ENCODE assay signal across 8 cellular contexts in genomic region chr5:126594077-126594476, GRCh38. TPM values are rescaled to one million over a fixed set of nuclear protein-coding genes. Genes with fewer than 3 reads are reported as not detected.
A peak's percentile ranks its signal among the peaks of the same experiment; 100 is the strongest.
DNase-seq lines count a peak whose midpoint lies in the region; ATAC-seq lines count a peak whose summit lies in the region.

No MANE protein-coding gene starts in this region.

- no peak overlapping the region for H3K27ac Mint-ChIP-seq in activated CD4-positive, alpha-beta T cell treated with anti-CD3 and anti-CD28 coated beads, Interleukin-2, amount 10 ng/mL, durations not matched to agents 7 days and 5 days

- H3K27me3 ChIP-seq in thymus (ENCODE audit: control insufficient read depth, insufficient read depth), result no peaks in the 10 kb centered on the region

- H3K4me3 Mint-ChIP-seq in activated CD4-positive, alpha-beta T cell treated with anti-CD3 and anti-CD28 coated beads, Interleukin-2, amount 10 ng/mL, durations not matched to agents 7 days and 5 days, result peak overlapping the region; percentile 75

- H3K4me1 ChIP-seq in thymus (ENCODE audit: control insufficient read depth, insufficient read depth, low read length), result peaks cover 5% of the 10 kb centered on the region

- no peaks in the 10 kb centered on the region for H3K36me3 ChIP-seq in thymus (ENCODE audit: control insufficient read depth, insufficient read depth)

- no peaks in the 10 kb centered on the region for H3K36me3 Mint-ChIP-seq in activated CD4-positive, alpha-beta T cell treated with anti-CD3 and anti-CD28 coated beads, Interleukin-2, amount 10 ng/mL, durations not matched to agents 7 days and 5 days (ENCODE audit: low read depth)

- peaks cover 17% of the 10 kb centered on the region for H3K4me1 Mint-ChIP-seq in activated CD4-positive, alpha-beta T cell treated with anti-CD3 and anti-CD28 coated beads, Interleukin-2, amount 10 ng/mL, durations not matched to agents 7 days and 5 days

- CTCF ChIA-PET in activated CD4-positive, alpha-beta T cell treated with anti-CD3 and anti-CD28 coated beads, Interleukin-2, amount 10 ng/mL, durations not matched to agents 7 days and 5 days (lab: Charles Lee), result interaction anchor here (0.7 to 1.1 kb wide), 2 partner anchors 9 to 1028 kb away, joined by 3 to 5 read pairs; no protein-coding TSS in a partner anchor

- peaks cover 19% of the 10 kb centered on the region for H3K27me3 Mint-ChIP-seq in activated CD4-positive, alpha-beta T cell treated with anti-CD3 and anti-CD28 coated beads, Interleukin-2, amount 10 ng/mL, durations not matched to agents 7 days and 5 days

- DNase-seq in activated CD4-positive, alpha-beta T cell treated with anti-CD3 and anti-CD28 coated beads, Interleukin-2, amount 10 ng/mL, durations not matched to agents 7 days and 5 days, result no peak
- no peak for DNase-seq in activated CD4-positive, alpha-beta T cell treated with anti-CD3 and anti-CD28 coated beads, Interleukin-2, amount 50 U/mL, for 4 hours
- DNase-seq in amniotic epithelial cell (ENCODE audit: low read depth) (peak; percentile 16), left kidney (ENCODE audit: low read depth, low spot score) (peak; percentile 43), iPS-NIHi7 (ENCODE audit: extremely low spot score) (no peak), kidney glomerular epithelial cell (lab: John Stamatoyannopoulos, UW) (no peak)

- H3K9me3 Mint-ChIP-seq in activated CD4-positive, alpha-beta T cell treated with anti-CD3 and anti-CD28 coated beads, Interleukin-2, amount 10 ng/mL, durations not matched to agents 7 days and 5 days, result no peaks in the 10 kb centered on the region

- POLR2A ChIA-PET in activated CD4-positive, alpha-beta T cell treated with anti-CD3 and anti-CD28 coated beads, Interleukin-2, amount 10 ng/mL, durations not matched to agents 7 days and 5 days (lab: Charles Lee), result no interaction called here

- H3K27ac ChIP-seq in thymus (ENCODE audit: low read depth), result no peak overlapping the region

- peak overlapping the region; percentile 68 for H3K4me3 ChIP-seq in thymus (ENCODE audit: low read length)

- WGBS in thymus, result 48% methylated on average over 12 of the region's 12 CpGs

- H3K9me3 ChIP-seq in thymus (ENCODE audit: control insufficient read depth), result no peaks in the 10 kb centered on the region

- ATAC-seq in GM21825 (IDR thresholded peaks at IDR 0.05; ENCODE audit: unreplicated experiment), result no peak

RNA-seq across cellular contexts. Expression of gene ALDH7A1, which starts 0.9 kb away (rescaled TPM):
- 1 to 10 TPM; 2.7 to 3.6 TPM for total RNA-seq in activated CD4-positive, alpha-beta T cell treated with anti-CD3 and anti-CD28 coated beads, Interleukin-2, amount 10 ng/mL, durations not matched to agents 7 days and 5 days
- 29.9 TPM for polyA plus RNA-seq in thymus

RNA-seq across cellular contexts. Expression of gene PHAX, which starts 6.7 kb away (rescaled TPM):
- total RNA-seq in activated CD4-positive, alpha-beta T cell treated with anti-CD3 and anti-CD28 coated beads, Interleukin-2, amount 10 ng/mL, durations not matched to agents 7 days and 5 days, result 10 to 100 TPM; 34.1 TPM
- 28.2 TPM for polyA plus RNA-seq in thymus

Comparison
In these comparisons a context has a peak if more than half of its experiments do, and no peak if none do; other contexts are left out.
1. DNase-seq: peak in amniotic epithelial cell (single experiment) and left kidney (single experiment); none in activated CD4-positive, alpha-beta T cell treated with anti-CD3 and anti-CD28 coated beads, Interleukin-2, amount 10 ng/mL, durations not matched to agents 7 days and 5 days (single experiment), activated CD4-positive, alpha-beta T cell treated with anti-CD3 and anti-CD28 coated beads, Interleukin-2, amount 50 U/mL, for 4 hours (0 of 2), iPS-NIHi7 (single experiment) and kidney glomerular epithelial cell (single experiment).